8 cellular contexts compared by ENCODE assay signal in the genomic region with DNA sequence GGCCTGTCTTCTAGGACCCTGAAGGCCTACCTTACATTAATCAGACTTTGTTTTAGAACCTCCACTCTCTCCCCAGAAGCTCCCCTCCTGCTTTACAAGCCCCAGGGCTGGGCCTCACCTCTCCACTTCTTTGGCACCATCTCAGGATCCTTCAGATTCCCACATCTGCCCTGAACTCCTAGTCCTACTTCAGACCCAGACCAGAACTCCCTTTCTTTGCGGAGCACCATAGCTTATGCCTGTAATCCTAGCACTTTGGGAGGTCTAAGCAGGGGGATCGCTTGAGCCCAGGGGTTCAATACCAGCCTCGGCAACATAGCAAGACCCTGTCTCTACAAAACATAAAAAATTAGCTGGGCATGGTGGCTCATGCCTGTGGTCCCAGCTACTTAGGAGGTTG. TPM values are rescaled to one million over a fixed set of nuclear protein-coding genes. Genes with fewer than 3 reads are reported as not detected.
DNase-seq lines count a peak whose midpoint lies in the region; ATAC-seq, FAIRE-seq and TF ChIP-seq lines count a peak whose summit lies in the region.

No MANE protein-coding gene starts in this region.

- no peak overlapping the region for H2AFZ ChIP-seq in mammary epithelial cell (ENCODE audit: low read depth, low read length)

- no peaks in the 10 kb centered on the region for H3K9me3 ChIP-seq in left ventricle myocardium inferior (replicated peaks)
- no peaks in the 10 kb centered on the region for H3K9me3 ChIP-seq in mammary epithelial cell (replicated peaks; ENCODE audit: insufficient read depth, low read length)
- no peaks in the 10 kb centered on the region for H3K9me3 ChIP-seq in mononuclear cell (ENCODE audit: low read depth, low read length)

- CTCF ChIA-PET in mammary epithelial cell (lab: Charles Lee; ENCODE audit: low non-redundant PET) = no interaction called here

- no peak for DNase-seq in left ventricle myocardium inferior
- no peak for DNase-seq in Right ventricle myocardium inferior (ENCODE audit: missing footprints)
- DNase-seq in mammary epithelial cell = no peak
- DNase-seq in AML-193 (lab: John Stamatoyannopoulos, UW) = no peak
- DNase-seq in retina = no peak
- no peak for DNase-seq in HTR-8/SVneo (ENCODE audit: insufficient read length, low spot score)
- no peak for DNase-seq in GM19240 (ENCODE audit: insufficient read length, low spot score)

- H3K36me3 ChIP-seq in left ventricle myocardium inferior = peaks cover 22% of the 10 kb centered on the region
- peaks cover 3% of the 10 kb centered on the region for H3K36me3 ChIP-seq in mammary epithelial cell (ENCODE audit: insufficient read depth, low read length)

- peak overlapping the region; percentile 99 for H3K9ac ChIP-seq in mammary epithelial cell (ENCODE audit: insufficient read depth, low read length)

- H3K4me1 ChIP-seq in left ventricle myocardium inferior (peaks cover 42% of the 10 kb centered on the region), mammary epithelial cell (ENCODE audit: insufficient read depth, low read length) (peaks cover 21% of the 10 kb centered on the region), mononuclear cell (ENCODE audit: insufficient read depth, low read length) (peaks cover 29% of the 10 kb centered on the region)

- no peak for TF ChIP-seq CTCF in left ventricle myocardium inferior (IDR thresholded peaks at IDR 0.05; ENCODE audit: borderline replicate concordance)
- TF ChIP-seq CTCF in mammary epithelial cell (conservative IDR thresholded peaks at IDR 0.05 in 1 of 2, IDR thresholded peaks at IDR 0.05 in 1 of 2; ENCODE audit: extremely low read depth in 1 of 2, insufficient read depth in 1 of 2, low read depth in 1 of 2, low read length in 2 of 2) = no peak

- in situ Hi-C loops in mammary epithelial cell (cut with MboI; ENCODE audit: low sequenced_read_pairs in 2 of 2) = no loop called here

- ATAC-seq in Right ventricle myocardium inferior = no peak

- FAIRE-seq in HTR-8/SVneo (lab: Jason Lieb, UNC) = no peak

- WGBS in mammary epithelial cell (ENCODE audit: low coverage, missing lambda C conversion rate) = 100% methylated on average over 3 of the region's 3 CpGs

- no TSS peak for BruUV-seq in mammary epithelial cell (replicated peaks; lab: Mats Ljungman, UMichigan)

- no peaks in the 10 kb centered on the region for H4K20me1 ChIP-seq in mammary epithelial cell (ENCODE audit: insufficient read depth, low read length)

- peak overlapping the region; percentile 76 for H3K4me3 ChIP-seq in left ventricle myocardium inferior
- peak overlapping the region; percentile 67 to 85 (median 72) for H3K4me3 ChIP-seq in mammary epithelial cell (replicated peaks in 1 of 3; ENCODE audit: insufficient read depth in 1 of 3, low read depth in 2 of 3, low read length in 3 of 3)
- H3K4me3 ChIP-seq in mononuclear cell (ENCODE audit: low read length) = peak overlapping the region; percentile 72

- peak overlapping the region; percentile 69 for H3K4me2 ChIP-seq in mammary epithelial cell (ENCODE audit: insufficient read depth, low read depth, low read length)

- H3K79me2 ChIP-seq in mammary epithelial cell (ENCODE audit: insufficient read depth, low read length) = peaks cover 20% of the 10 kb centered on the region

- intact Hi-C loops in left ventricle myocardium inferior (cut with micrococcal nuclease) (no loop called here), Right ventricle myocardium inferior (cut with DNase I) (loop anchor here (10.0 kb wide), 1 partner anchor 331 kb away; a partner anchor contains a TSS), mammary epithelial cell (cut with micrococcal nuclease) (no loop called here)

- H3K27me3 ChIP-seq in left ventricle myocardium inferior (ENCODE audit: low read depth) (no peaks in the 10 kb centered on the region), mammary epithelial cell (ENCODE audit: insufficient read depth, low read length) (no peaks in the 10 kb centered on the region), mononuclear cell (ENCODE audit: insufficient read depth, low read length) (no peaks in the 10 kb centered on the region)

- H3K27ac ChIP-seq in left ventricle myocardium inferior (replicated peaks) = peak overlapping the region; percentile 96
- peak overlapping the region; percentile 98 for H3K27ac ChIP-seq in mammary epithelial cell (ENCODE audit: insufficient read depth, low read depth, low read length)

- dilution Hi-C loops in mammary epithelial cell (cut with HindIII; ENCODE audit: low sequenced_read_pairs) = no loop called here

RNA-seq across cellular contexts. Expression of a gene that starts 1.0 kb away (rescaled TPM):
- total RNA-seq in left ventricle myocardium inferior (19.2 TPM), Right ventricle myocardium inferior (20.8 TPM), mammary epithelial cell (10 to 100 TPM; 10.2 to 42.6 TPM), mononuclear cell (4.6 TPM)
- polyA plus RNA-seq in mammary epithelial cell = 32.6 TPM
- polyA minus RNA-seq in mammary epithelial cell = 19.7 TPM

RNA-seq across cellular contexts. Expression of a gene that starts 43.1 kb away (rescaled TPM):
- total RNA-seq in left ventricle myocardium inferior = 11.7 TPM
- total RNA-seq in Right ventricle myocardium inferior = 9.7 TPM
- 10 to 100 TPM; 23.0 to 41.1 TPM for total RNA-seq in mammary epithelial cell
- polyA plus RNA-seq in mammary epithelial cell = 17.6 TPM
- 65.0 TPM for polyA minus RNA-seq in mammary epithelial cell
- 8.2 TPM for total RNA-seq in mononuclear cell
